In genomic region chr1:84301759-84302380, GRCh38 we compare ENCODE assay signal across 7 cellular contexts. TPM values are rescaled to one million over a fixed set of nuclear protein-coding genes. Genes with fewer than 3 reads are reported as not detected.
DNase-seq lines count a peak whose midpoint lies in the region; ATAC-seq and TF ChIP-seq lines count a peak whose summit lies in the region.

No MANE protein-coding gene starts in this region.

- DNase-seq in HCT116 (ENCODE audit: low read depth, low spot score): no peak
- peak; percentile 57 for DNase-seq in NCI-H69 (lab: John Stamatoyannopoulos, UW)
- DNase-seq in retinal pigment epithelial cell (ENCODE audit: low read depth): no peak
- DNase-seq in iPS-NIHi7 (ENCODE audit: extremely low spot score): no peak

- peak overlapping the region; percentile 92 for H3K4me2 ChIP-seq in HCT116 (ENCODE audit: low read length)

- H4K20me1 ChIP-seq in HCT116 (ENCODE audit: insufficient read depth): no peaks in the 10 kb centered on the region

- no peak for TF ChIP-seq RAD21 in HCT116 (IDR thresholded peaks at IDR 0.05; ENCODE audit: low read depth)

- H2AFZ ChIP-seq in HCT116 (ENCODE audit: low read depth, low read length, poor library complexity, severe bottlenecking): no peak overlapping the region

- intact Hi-C loops in HCT116 (cut with micrococcal nuclease): loop anchor here (2.0 to 5.0 kb wide), 3 partner anchors 47 to 160 kb away; partner anchors contain the start of gene PRKACB

- peaks cover 29% of the 10 kb centered on the region for H3K79me2 ChIP-seq in HCT116 (ENCODE audit: insufficient read depth, low read length)

- peaks cover 53 to 77% of the 10 kb centered on the region in 2 experiments for H3K4me1 ChIP-seq in HCT116 (ENCODE audit: control insufficient read depth in 1 of 2, insufficient read depth in 2 of 2, low read length in 2 of 2)
- peaks cover 14% of the 10 kb centered on the region for H3K4me1 ChIP-seq in endocrine pancreas (ENCODE audit: control insufficient read depth, insufficient read depth, low read length)

- no peaks in the 10 kb centered on the region for H3K36me3 ChIP-seq in HCT116 (ENCODE audit: control insufficient read depth in 1 of 2, insufficient read depth in 2 of 2, low read length in 2 of 2)
- H3K36me3 ChIP-seq in endocrine pancreas (ENCODE audit: control insufficient read depth, insufficient read depth, low read length): no peaks in the 10 kb centered on the region

- H3K4me3 ChIP-seq in HCT116 (replicated peaks in 1 of 2; ENCODE audit: low read depth in 1 of 2, low read length in 2 of 2) (peak overlapping the region; percentile 36 to 56), endocrine pancreas (ENCODE audit: control insufficient read depth, insufficient read depth, low read length) (peak overlapping the region; percentile 95), retinal pigment epithelial cell (ENCODE audit: low read length) (peak overlapping the region; percentile 52)

- CTCF ChIA-PET in HCT116 (lab: Charles Lee): interaction anchor here (0.7 to 1.0 kb wide), 2 partner anchors 151 to 158 kb away, joined by 3 read pairs; partner anchors contain the start of gene PRKACB

- RAD21 ChIA-PET in HCT116 (lab: Charles Lee; ENCODE audit: low non-redundant PET in 1 of 2, low total read pairs in 2 of 2, uncharacterized antibody in 2 of 2, unreplicated experiment in 2 of 2): interaction anchor here (0.7 to 1.2 kb wide), 2 partner anchors 46 to 160 kb away, joined by 3 read pairs; no protein-coding TSS in a partner anchor

- no peaks in the 10 kb centered on the region for H3K9me2 ChIP-seq in HCT116 (ENCODE audit: insufficient read depth)

- TF ChIP-seq CTCF in HCT116 (IDR thresholded peaks at IDR 0.05 in 2 of 3, conservative IDR thresholded peaks at IDR 0.05 in 1 of 3; ENCODE audit: borderline replicate concordance in 1 of 3, insufficient read depth in 1 of 3, low read depth in 2 of 3, low read length in 2 of 3): no peak
- TF ChIP-seq CTCF in retinal pigment epithelial cell (conservative IDR thresholded peaks at IDR 0.05; ENCODE audit: low read depth, low read length): no peak

- ATAC-seq in HCT116 (no peak), GM19463 (IDR thresholded peaks at IDR 0.05; ENCODE audit: unreplicated experiment) (no peak), HG03342 (IDR thresholded peaks at IDR 0.05; ENCODE audit: unreplicated experiment) (no peak)

- BruUV-seq in HCT116 (replicated peaks; lab: Mats Ljungman, UMichigan): no TSS peak

- H3K9me3 ChIP-seq in HCT116 (ENCODE audit: control insufficient read depth in 1 of 2, insufficient read depth in 1 of 2, low read depth in 1 of 2, low read length in 2 of 2) (no peaks in the 10 kb centered on the region), endocrine pancreas (ENCODE audit: control insufficient read depth, low read length) (no peaks in the 10 kb centered on the region)

- peak overlapping the region; percentile 93 for H3K27ac ChIP-seq in HCT116 (ENCODE audit: low read depth, low read length)

- peak overlapping the region; percentile 89 for H3K9ac ChIP-seq in HCT116 (ENCODE audit: low read length)
- no peak overlapping the region for H3K9ac ChIP-seq in endocrine pancreas (ENCODE audit: control insufficient read depth, insufficient read depth, low read length)

- no peak for TF ChIP-seq POLR2A in HCT116 (IDR thresholded peaks at IDR 0.05; ENCODE audit: borderline replicate concordance, extremely low read depth, insufficient read depth, insufficient read length)

- H3K27me3 ChIP-seq in HCT116 (ENCODE audit: insufficient read depth, low read length) (no peaks in the 10 kb centered on the region), endocrine pancreas (ENCODE audit: control insufficient read depth, insufficient read depth, low read length) (no peaks in the 10 kb centered on the region)

- POLR2A ChIA-PET in HCT116 (lab: Charles Lee): interaction anchor here (0.7 to 2.5 kb wide), 11 partner anchors 9 to 157 kb away, joined by 3 to 11 read pairs (median 4); partner anchors contain the start of gene PRKACB

TF ChIP-seq in HCT116, 20 proteins besides CTCF, POLR2A, EP300 and RAD21:
- TF ChIP-seq ZFX (IDR thresholded peaks at IDR 0.05) (no peak), EZH2phosphoT487 (IDR thresholded peaks at IDR 0.05; ENCODE audit: borderline replicate concordance) (no peak), EGR1 (IDR thresholded peaks at IDR 0.05; ENCODE audit: low read depth) (no peak), ZNF274 (IDR thresholded peaks at IDR 0.05; ENCODE audit: low read depth, low read length) (no peak), JUND (IDR thresholded peaks at IDR 0.05) (no peak; the same call in 1 of the 2 replicates), SIN3A (IDR thresholded peaks at IDR 0.05; ENCODE audit: low read depth) (no peak), FOSL1 (IDR thresholded peaks at IDR 0.05; ENCODE audit: low read depth) (no peak), SP1 (IDR thresholded peaks at IDR 0.05; ENCODE audit: low read depth) (no peak)
- TF ChIP-seq, protein P1, sequence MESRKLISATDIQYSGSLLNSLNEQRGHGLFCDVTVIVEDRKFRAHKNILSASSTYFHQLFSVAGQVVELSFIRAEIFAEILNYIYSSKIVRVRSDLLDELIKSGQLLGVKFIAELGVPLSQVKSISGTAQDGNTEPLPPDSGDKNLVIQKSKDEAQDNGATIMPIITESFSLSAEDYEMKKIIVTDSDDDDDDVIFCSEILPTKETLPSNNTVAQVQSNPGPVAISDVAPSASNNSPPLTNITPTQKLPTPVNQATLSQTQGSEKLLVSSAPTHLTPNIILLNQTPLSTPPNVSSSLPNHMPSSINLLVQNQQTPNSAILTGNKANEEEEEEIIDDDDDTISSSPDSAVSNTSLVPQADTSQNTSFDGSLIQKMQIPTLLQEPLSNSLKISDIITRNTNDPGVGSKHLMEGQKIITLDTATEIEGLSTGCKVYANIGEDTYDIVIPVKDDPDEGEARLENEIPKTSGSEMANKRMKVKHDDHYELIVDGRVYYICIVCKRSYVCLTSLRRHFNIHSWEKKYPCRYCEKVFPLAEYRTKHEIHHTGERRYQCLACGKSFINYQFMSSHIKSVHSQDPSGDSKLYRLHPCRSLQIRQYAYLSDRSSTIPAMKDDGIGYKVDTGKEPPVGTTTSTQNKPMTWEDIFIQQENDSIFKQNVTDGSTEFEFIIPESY (IDR thresholded peaks at IDR 0.05; ENCODE audit: extremely low read depth, insufficient replicate concordance, low read length): no peak
- TF ChIP-seq, protein P2, sequence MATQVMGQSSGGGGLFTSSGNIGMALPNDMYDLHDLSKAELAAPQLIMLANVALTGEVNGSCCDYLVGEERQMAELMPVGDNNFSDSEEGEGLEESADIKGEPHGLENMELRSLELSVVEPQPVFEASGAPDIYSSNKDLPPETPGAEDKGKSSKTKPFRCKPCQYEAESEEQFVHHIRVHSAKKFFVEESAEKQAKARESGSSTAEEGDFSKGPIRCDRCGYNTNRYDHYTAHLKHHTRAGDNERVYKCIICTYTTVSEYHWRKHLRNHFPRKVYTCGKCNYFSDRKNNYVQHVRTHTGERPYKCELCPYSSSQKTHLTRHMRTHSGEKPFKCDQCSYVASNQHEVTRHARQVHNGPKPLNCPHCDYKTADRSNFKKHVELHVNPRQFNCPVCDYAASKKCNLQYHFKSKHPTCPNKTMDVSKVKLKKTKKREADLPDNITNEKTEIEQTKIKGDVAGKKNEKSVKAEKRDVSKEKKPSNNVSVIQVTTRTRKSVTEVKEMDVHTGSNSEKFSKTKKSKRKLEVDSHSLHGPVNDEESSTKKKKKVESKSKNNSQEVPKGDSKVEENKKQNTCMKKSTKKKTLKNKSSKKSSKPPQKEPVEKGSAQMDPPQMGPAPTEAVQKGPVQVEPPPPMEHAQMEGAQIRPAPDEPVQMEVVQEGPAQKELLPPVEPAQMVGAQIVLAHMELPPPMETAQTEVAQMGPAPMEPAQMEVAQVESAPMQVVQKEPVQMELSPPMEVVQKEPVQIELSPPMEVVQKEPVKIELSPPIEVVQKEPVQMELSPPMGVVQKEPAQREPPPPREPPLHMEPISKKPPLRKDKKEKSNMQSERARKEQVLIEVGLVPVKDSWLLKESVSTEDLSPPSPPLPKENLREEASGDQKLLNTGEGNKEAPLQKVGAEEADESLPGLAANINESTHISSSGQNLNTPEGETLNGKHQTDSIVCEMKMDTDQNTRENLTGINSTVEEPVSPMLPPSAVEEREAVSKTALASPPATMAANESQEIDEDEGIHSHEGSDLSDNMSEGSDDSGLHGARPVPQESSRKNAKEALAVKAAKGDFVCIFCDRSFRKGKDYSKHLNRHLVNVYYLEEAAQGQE (IDR thresholded peaks at IDR 0.05; ENCODE audit: low read depth): no peak

RNA-seq across cellular contexts. Expression of gene SAMD13, which starts 0.4 kb away (rescaled TPM):
- total RNA-seq in HCT116 (2021; ENCODE audit: unreplicated experiment): 14.9 TPM
- 4.8 and 7.6 TPM in 2 replicates for polyA plus RNA-seq in HCT116 (2012)
